In genomic region chr15:75651810-75652543, GRCh38 we compare ENCODE assay signal across 10 cellular contexts. TPM values are rescaled to one million over a fixed set of nuclear protein-coding genes. Genes with fewer than 3 reads are reported as not detected.
DNase-seq lines count a peak whose midpoint lies in the region; ATAC-seq and TF ChIP-seq lines count a peak whose summit lies in the region.
"Had no signal": no experiment of that assay in that cellular context is flagged by ENCODE, and none has a peak within 500 bp of the region (broad histone marks: within the 10 kb centered on the region; RNA-seq: fewer than 3 reads in every experiment).

No MANE protein-coding gene starts in this region.

- H3K9ac ChIP-seq in SK-N-SH (peak overlapping the region; percentile 39), iPS-20b (ENCODE audit: low read depth, low read length) (no peak overlapping the region)

- no peak overlapping the region for H2AFZ ChIP-seq in SK-N-SH (ENCODE audit: low read depth)

- H3K27me3 ChIP-seq in SK-N-SH (ENCODE audit: insufficient read depth) (no peaks in the 10 kb centered on the region), adrenal gland (no peaks in the 10 kb centered on the region), iPS-20b (ENCODE audit: insufficient read depth, low read length) (peaks cover 2% of the 10 kb centered on the region)

- H3K36me3 ChIP-seq in SK-N-SH (replicated peaks in 1 of 2; ENCODE audit: control insufficient read depth in 1 of 2, insufficient read depth in 2 of 2, low read length in 1 of 2) (peaks cover 4 to 10% of the 10 kb centered on the region in 2 experiments), adrenal gland (replicated peaks in 1 of 2) (peaks cover 0 to under 1% of the 10 kb centered on the region in 2 donors), iPS-20b (ENCODE audit: insufficient read depth, low read depth, low read length) (peaks cover 26% of the 10 kb centered on the region)

- POLR2A ChIA-PET in SK-N-SH (lab: Yijun Ruan, JAX), result no interaction called here

- TF ChIP-seq POLR2A in adrenal gland (IDR thresholded peaks at IDR 0.05), result no peak

- no peaks in the 10 kb centered on the region for H3K9me3 Mint-ChIP-seq in stimulated activated effector memory CD8-positive, alpha-beta T cell treated with anti-CD3 and anti-CD28 coated beads, Interleukin-12 subunit alpha, Interleukin-12 subunit beta, amount 100 ng/mL, for 72 hours
- no peaks in the 10 kb centered on the region for H3K9me3 Mint-ChIP-seq in immature natural killer cell

- no peak for ATAC-seq in SK-N-SH treated with all-trans-retinoic acid at 6 μM for 48 hours
- peak; percentile 56 for ATAC-seq in stimulated activated effector memory CD8-positive, alpha-beta T cell treated with anti-CD3 and anti-CD28 coated beads, Interleukin-12 subunit alpha, Interleukin-12 subunit beta, amount 100 ng/mL, for 72 hours
- no peak for ATAC-seq in left lobe of liver

- H3K79me2 ChIP-seq in SK-N-SH (ENCODE audit: insufficient read depth), result peaks cover 94% of the 10 kb centered on the region

- peaks cover 0 to 3% (median 2%) of the 10 kb centered on the region in 3 donors for H3K27me3 Mint-ChIP-seq in immature natural killer cell (ENCODE audit: low read depth in 3 of 3)

- H4K20me1 ChIP-seq in SK-N-SH (ENCODE audit: insufficient read depth), result peaks cover 64% of the 10 kb centered on the region

- intact Hi-C loops in adrenal gland (cut with DNase I), result no loop called here

- H3K27ac ChIP-seq in SK-N-SH (ENCODE audit: low read depth in 2 of 2, low read length in 1 of 2), result peak overlapping the region in 1 of 2 experiments; percentile 24; a peak in 1 of 4 replicates
- H3K27ac ChIP-seq in adrenal gland, result peak overlapping the region in 4 of 5 donors; percentile 58 to 98 (median 68)
- no peak overlapping the region for H3K27ac ChIP-seq in iPS-20b (ENCODE audit: low read length)

- H3K4me3 ChIP-seq in SK-N-SH (ENCODE audit: low read depth in 2 of 2, low read length in 1 of 2) (peak overlapping the region in 1 of 2 experiments; percentile 98; a peak in 2 of 4 replicates), adrenal gland (peak overlapping the region in 1 of 4 donors; percentile 71), iPS-20b (ENCODE audit: low read length) (peak overlapping the region; percentile 16; the same call in 1 of the 2 replicates)

- no peak for TF ChIP-seq RAD21 in SK-N-SH (IDR thresholded peaks at IDR 0.05; ENCODE audit: low read length)

- peak overlapping the region; percentile 78 for H3K4me3 Mint-ChIP-seq in stimulated activated effector memory CD8-positive, alpha-beta T cell treated with anti-CD3 and anti-CD28 coated beads, Interleukin-12 subunit alpha, Interleukin-12 subunit beta, amount 100 ng/mL, for 72 hours
- H3K4me3 Mint-ChIP-seq in immature natural killer cell, result no peak overlapping the region

- peaks cover 71% of the 10 kb centered on the region for H3K4me1 Mint-ChIP-seq in stimulated activated effector memory CD8-positive, alpha-beta T cell treated with anti-CD3 and anti-CD28 coated beads, Interleukin-12 subunit alpha, Interleukin-12 subunit beta, amount 100 ng/mL, for 72 hours
- H3K4me1 Mint-ChIP-seq in immature natural killer cell, result peaks cover 23 to 28% of the 10 kb centered on the region in 2 donors

- WGBS in SK-N-SH (ENCODE audit: low lambda C conversion rate), result 95% methylated on average over 2 of the region's 2 CpGs
- 43 to 61% (median 58%) methylated on average over 2 of the region's 2 CpGs for WGBS in adrenal gland, 4 donors

- DNase-seq in SK-N-SH (no peak), adrenal gland (no peak), NCI-H82 treated with DMSO at 0.1 percent for 48 hours (lab: John Stamatoyannopoulos, UW; ENCODE audit: unreplicated experiment) (no peak), left lobe of liver (ENCODE audit: low spot score) (no peak), immature natural killer cell (no peak)
- DNase-seq in stimulated activated effector memory CD8-positive, alpha-beta T cell treated with anti-CD3 and anti-CD28 coated beads, Interleukin-12 subunit alpha, Interleukin-12 subunit beta, amount 100 ng/mL, for 72 hours (ENCODE audit: low spot score in 2 of 2), result no peak
- DNase-seq: amygdala, NCI-H1105 had no signal

- H3K36me3 Mint-ChIP-seq in stimulated activated effector memory CD8-positive, alpha-beta T cell treated with anti-CD3 and anti-CD28 coated beads, Interleukin-12 subunit alpha, Interleukin-12 subunit beta, amount 100 ng/mL, for 72 hours, result no peaks in the 10 kb centered on the region
- H3K36me3 Mint-ChIP-seq in immature natural killer cell, result no peaks in the 10 kb centered on the region

- TF ChIP-seq EP300 in SK-N-SH (IDR thresholded peaks at IDR 0.05; ENCODE audit: borderline replicate concordance in 1 of 2, low read depth in 1 of 2, low read length in 1 of 2), result no peak

- TF ChIP-seq CTCF in SK-N-SH (IDR thresholded peaks at IDR 0.05) (no peak), adrenal gland (IDR thresholded peaks at IDR 0.05) (no peak)

- H3F3A ChIP-seq in SK-N-SH (replicated peaks; ENCODE audit: insufficient read depth), result no peaks in the 10 kb centered on the region

- peak overlapping the region; percentile 99 for H3K4me2 ChIP-seq in SK-N-SH

- H3K4me1 ChIP-seq in SK-N-SH (ENCODE audit: control insufficient read depth in 1 of 2, insufficient read depth in 2 of 2, low read depth in 1 of 2, low read length in 1 of 2), result peaks cover 9 to 46% of the 10 kb centered on the region in 2 experiments; a peak in 2 of 4 replicates
- peaks cover 39 to 69% of the 10 kb centered on the region in 2 donors for H3K4me1 ChIP-seq in adrenal gland (replicated peaks in 1 of 2)
- peaks cover 17% of the 10 kb centered on the region for H3K4me1 ChIP-seq in iPS-20b (ENCODE audit: insufficient read depth, low read length)

- peak overlapping the region; percentile 82 for H3K27ac Mint-ChIP-seq in stimulated activated effector memory CD8-positive, alpha-beta T cell treated with anti-CD3 and anti-CD28 coated beads, Interleukin-12 subunit alpha, Interleukin-12 subunit beta, amount 100 ng/mL, for 72 hours
- H3K27ac Mint-ChIP-seq in immature natural killer cell, result peak overlapping the region in 3 of 6 donors; percentile 56 to 84 (median 74)

- no peaks in the 10 kb centered on the region for H3K9me3 ChIP-seq in SK-N-SH
- H3K9me3 ChIP-seq in adrenal gland (replicated peaks in 1 of 3), result no peaks in the 10 kb centered on the region
- no peaks in the 10 kb centered on the region for H3K9me3 ChIP-seq in iPS-20b (ENCODE audit: insufficient read depth, low read depth, low read length)

- H3K9me2 ChIP-seq in SK-N-SH, result no peaks in the 10 kb centered on the region

- CTCF ChIA-PET in SK-N-SH (lab: Yijun Ruan, JAX), result interaction anchor here (1.2 to 1.4 kb wide), 2 partner anchors 11 to 81 kb away, joined by 3 to 4 read pairs; no protein-coding TSS in a partner anchor

TF ChIP-seq in SK-N-SH, 30 proteins besides CTCF, POLR2A, EP300 and RAD21 (continues in another document):
- TF ChIP-seq MEF2A (IDR thresholded peaks at IDR 0.05; ENCODE audit: borderline replicate concordance, low read depth) (no peak), TAF1 (IDR thresholded peaks at IDR 0.05; ENCODE audit: borderline replicate concordance, low read depth, low read length) (no peak), TCF12 (IDR thresholded peaks at IDR 0.05) (no peak)
- TF ChIP-seq, protein P1, sequence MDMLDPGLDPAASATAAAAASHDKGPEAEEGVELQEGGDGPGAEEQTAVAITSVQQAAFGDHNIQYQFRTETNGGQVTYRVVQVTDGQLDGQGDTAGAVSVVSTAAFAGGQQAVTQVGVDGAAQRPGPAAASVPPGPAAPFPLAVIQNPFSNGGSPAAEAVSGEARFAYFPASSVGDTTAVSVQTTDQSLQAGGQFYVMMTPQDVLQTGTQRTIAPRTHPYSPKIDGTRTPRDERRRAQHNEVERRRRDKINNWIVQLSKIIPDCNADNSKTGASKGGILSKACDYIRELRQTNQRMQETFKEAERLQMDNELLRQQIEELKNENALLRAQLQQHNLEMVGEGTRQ (IDR thresholded peaks at IDR 0.05; ENCODE audit: borderline replicate concordance, low read depth, low read length), result no peak

TF ChIP-seq in SK-N-SH treated with all-trans-retinoic acid at 6 μM for 48 hours, 23 proteins besides CTCF, POLR2A, EP300 and RAD21 (continues in another document):
- no peak for TF ChIP-seq BACH2 (CRISPR knock-in tag; IDR thresholded peaks at IDR 0.05; ENCODE audit: borderline replicate concordance)
- TF ChIP-seq ZFP30 (CRISPR knock-in tag; IDR thresholded peaks at IDR 0.05), result no peak

RNA-seq across cellular contexts. Expression of gene SNX33, which starts 4.3 kb away (rescaled TPM):
- 7.7 and 8.5 TPM in 2 replicates for polyA plus RNA-seq in SK-N-SH (2012; rRNA removed)
- polyA plus RNA-seq in SK-N-SH (2012; cell fraction: cytosol; rRNA removed), result 3.4 and 5.6 TPM in 2 replicates
- 17.6 and 23.7 TPM in 2 replicates for polyA plus RNA-seq in SK-N-SH (2012; cell fraction: nucleus; rRNA removed)
- total RNA-seq in adrenal gland, result 10 to 100 TPM; 15.3 to 41.4 (median 25.4) TPM
- polyA plus RNA-seq in adrenal gland, result 10 to 100 TPM; 12.1 to 18.3 (median 12.9) TPM
- 12.7 TPM for total RNA-seq in left lobe of liver
- polyA plus RNA-seq in immature natural killer cell, result 1 to 10 TPM in 1 of 3 donors, under 1 TPM in 2; 0.43 to 1.3 (median 0.51) TPM

RNA-seq across cellular contexts. Expression of gene IMP3, which starts 12.0 kb away (rescaled TPM):
- polyA plus RNA-seq in SK-N-SH (2012; rRNA removed) (56.1 and 56.2 TPM in 2 replicates), adrenal gland (10 to 100 TPM; 49.8 to 74.8 (median 64.0) TPM), immature natural killer cell (100 to 1,000 TPM; 193 to 238 (median 221) TPM)
- polyA plus RNA-seq in SK-N-SH (2012; cell fraction: cytosol; rRNA removed), result 56.4 and 60.8 TPM in 2 replicates
- polyA plus RNA-seq in SK-N-SH (2012; cell fraction: nucleus; rRNA removed), result 37.9 and 42.6 TPM in 2 replicates
- total RNA-seq in adrenal gland (100 to 1,000 TPM in 5 of 8 donors, 10 to 100 TPM in 3; 74.9 to 161 (median 138) TPM), left lobe of liver (42.0 TPM)

RNA-seq across cellular contexts. Expression of gene SNUPN, which starts 26.5 kb away (rescaled TPM):
- polyA plus RNA-seq in SK-N-SH (2012; rRNA removed) (31.7 and 36.4 TPM in 2 replicates), adrenal gland (10 to 100 TPM; 13.5 to 21.8 (median 16.7) TPM), immature natural killer cell (10 to 100 TPM; 21.2 to 46.0 (median 31.5) TPM)
- polyA plus RNA-seq in SK-N-SH (2012; cell fraction: cytosol; rRNA removed), result 35.0 and 35.8 TPM in 2 replicates
- polyA plus RNA-seq in SK-N-SH (2012; cell fraction: nucleus; rRNA removed), result 19.0 and 26.1 TPM in 2 replicates
- total RNA-seq in adrenal gland (10 to 100 TPM; 18.5 to 40.8 (median 25.1) TPM), left lobe of liver (10.1 TPM)
